Comparison of ENCODE assay signal across 24 cellular contexts in the genomic region with DNA sequence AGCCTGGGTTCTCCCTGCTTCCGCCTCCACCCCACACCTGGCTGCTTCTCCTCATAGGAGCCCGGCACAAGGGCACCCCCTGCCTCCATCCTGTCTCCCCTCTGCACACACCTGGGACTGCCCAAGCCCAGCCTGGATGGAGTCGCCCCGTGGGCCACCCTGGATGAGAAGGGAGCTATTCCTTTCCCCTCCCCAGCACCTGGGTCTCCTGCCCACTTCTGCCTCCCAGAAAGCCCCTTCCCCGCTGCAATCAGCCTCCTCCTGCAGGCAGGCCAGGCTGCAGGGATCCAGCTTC. TPM values are rescaled to one million over a fixed set of nuclear protein-coding genes. Genes with fewer than 3 reads are reported as not detected.
"Had no signal": no experiment of that assay in that cellular context is flagged by ENCODE, and none has a peak within 500 bp of the region (broad histone marks: within the 10 kb centered on the region; RNA-seq: fewer than 3 reads in every experiment).

No MANE protein-coding gene starts in this region.

- H3K36me3 ChIP-seq: neural progenitor cell, thoracic aorta, uterus had no signal

- H3K27me3 Mint-ChIP-seq: activated CD4-positive, alpha-beta T cell treated with anti-CD3 and anti-CD28 coated beads for 36 hours; activated CD8-positive, alpha-beta memory T cell treated with anti-CD3 and anti-CD28 coated beads, Interleukin-2, amount 10 ng/mL, durations not matched to agents 7 days and 5 days; activated naive CD4-positive, alpha-beta T cell treated with anti-CD3 and anti-CD28 coated beads, Interleukin-2, amount 50 U/mL, for 24 hours; stimulated activated naive CD8-positive, alpha-beta T cell treated with anti-CD3 and anti-CD28 coated beads, Interleukin-15, Interleukin-2, amounts not matched to agents 100 ng/mL and 50 ng/mL, for 24 hours had no signal

- H3K36me3 Mint-ChIP-seq: activated CD8-positive, alpha-beta memory T cell treated with anti-CD3 and anti-CD28 coated beads, Interleukin-2, amount 10 ng/mL, durations not matched to agents 7 days and 5 days; activated naive CD4-positive, alpha-beta T cell treated with anti-CD3 and anti-CD28 coated beads, Interleukin-2, amount 50 U/mL, for 24 hours; immature natural killer cell; naive thymus-derived CD4-positive, alpha-beta T cell; type B pancreatic cell had no signal

- H3K27ac Mint-ChIP-seq: activated CD4-positive, alpha-beta T cell treated with anti-CD3 and anti-CD28 coated beads for 36 hours; activated CD8-positive, alpha-beta memory T cell treated with anti-CD3 and anti-CD28 coated beads, Interleukin-2, amount 10 ng/mL, durations not matched to agents 7 days and 5 days; activated CD8-positive, alpha-beta T cell treated with anti-CD3 and anti-CD28 coated beads, Interleukin-2, amount 10 ng/mL, durations not matched to agents 7 days and 5 days; activated naive CD4-positive, alpha-beta T cell treated with anti-CD3 and anti-CD28 coated beads, Interleukin-2, amount 50 U/mL, for 24 hours; activated naive CD8-positive, alpha-beta T cell treated with anti-CD3 and anti-CD28 coated beads, Interleukin-2, amount 50 U/mL, for 24 hours; activated T-helper 2 cell treated with anti-CD3 and anti-CD28 coated beads, Interferon-gamma antibody, Interleukin-2, Interleukin-4, amounts not matched to agents 10 μg/mL and 5 μg/mL and 100 μg/mL, durations not matched to agents 14 hours and 24 hours and 36 hours; immature natural killer cell; mesothelial cell of epicardium; naive thymus-derived CD4-positive, alpha-beta T cell; neural progenitor cell; stimulated activated naive CD8-positive, alpha-beta T cell treated with anti-CD3 and anti-CD28 coated beads, Interleukin-15, Interleukin-2, amounts not matched to agents 100 ng/mL and 50 ng/mL, for 24 hours; type B pancreatic cell; WTC11 had no signal

- H3K4me3 ChIP-seq: coronary artery, dorsolateral prefrontal cortex, hepatocyte, neural progenitor cell, skin epidermis, thoracic aorta, uterus had no signal

- H3K4me3 Mint-ChIP-seq: activated CD4-positive, alpha-beta T cell treated with anti-CD3 and anti-CD28 coated beads for 36 hours; activated CD8-positive, alpha-beta memory T cell treated with anti-CD3 and anti-CD28 coated beads, Interleukin-2, amount 10 ng/mL, durations not matched to agents 7 days and 5 days; activated CD8-positive, alpha-beta T cell treated with anti-CD3 and anti-CD28 coated beads, Interleukin-2, amount 10 ng/mL, durations not matched to agents 7 days and 5 days; activated naive CD4-positive, alpha-beta T cell treated with anti-CD3 and anti-CD28 coated beads, Interleukin-2, amount 50 U/mL, for 24 hours; activated naive CD8-positive, alpha-beta T cell treated with anti-CD3 and anti-CD28 coated beads, Interleukin-2, amount 50 U/mL, for 24 hours; immature natural killer cell; mesothelial cell of epicardium; naive thymus-derived CD4-positive, alpha-beta T cell; neural progenitor cell; stimulated activated naive CD8-positive, alpha-beta T cell treated with anti-CD3 and anti-CD28 coated beads, Interleukin-15, Interleukin-2, amounts not matched to agents 100 ng/mL and 50 ng/mL, for 24 hours; type B pancreatic cell; WTC11 had no signal

- H3K9me3 Mint-ChIP-seq: activated naive CD4-positive, alpha-beta T cell treated with anti-CD3 and anti-CD28 coated beads, Interleukin-2, amount 50 U/mL, for 24 hours; activated naive CD8-positive, alpha-beta T cell treated with anti-CD3 and anti-CD28 coated beads, Interleukin-2, amount 50 U/mL, for 24 hours; activated T-helper 2 cell treated with anti-CD3 and anti-CD28 coated beads, Interferon-gamma antibody, Interleukin-2, Interleukin-4, amounts not matched to agents 10 μg/mL and 5 μg/mL and 100 μg/mL, durations not matched to agents 14 hours and 24 hours and 36 hours; mesothelial cell of epicardium; neural progenitor cell; stimulated activated naive CD8-positive, alpha-beta T cell treated with anti-CD3 and anti-CD28 coated beads, Interleukin-15, Interleukin-2, amounts not matched to agents 100 ng/mL and 50 ng/mL, for 24 hours; type B pancreatic cell; WTC11 had no signal

- H3K4me1 ChIP-seq: uterus had no signal

- H3K9ac ChIP-seq: neural progenitor cell had no signal

- H3K4me2 ChIP-seq: hepatocyte, neural progenitor cell had no signal

- H3K4me1 Mint-ChIP-seq: activated CD8-positive, alpha-beta memory T cell treated with anti-CD3 and anti-CD28 coated beads, Interleukin-2, amount 10 ng/mL, durations not matched to agents 7 days and 5 days; activated naive CD8-positive, alpha-beta T cell treated with anti-CD3 and anti-CD28 coated beads, Interleukin-2, amount 50 U/mL, for 24 hours; immature natural killer cell had no signal

- H3K9me3 ChIP-seq: thoracic aorta, uterus had no signal

- H3K27me3 ChIP-seq: dorsolateral prefrontal cortex, hepatocyte, neural progenitor cell, uterus had no signal

- DNase-seq: activated CD4-positive, alpha-beta T cell treated with anti-CD3 and anti-CD28 coated beads for 36 hours; activated CD8-positive, alpha-beta memory T cell treated with anti-CD3 and anti-CD28 coated beads, Interleukin-2, amount 10 ng/mL, durations not matched to agents 7 days and 5 days; activated CD8-positive, alpha-beta T cell treated with anti-CD3 and anti-CD28 coated beads, Interleukin-2, amount 10 ng/mL, durations not matched to agents 7 days and 5 days; activated naive CD8-positive, alpha-beta T cell treated with anti-CD3 and anti-CD28 coated beads, Interleukin-2, amount 50 U/mL, for 24 hours; activated T-cell treated with anti-CD3 and anti-CD28 coated beads, Interleukin-2, amount 50 U/mL, for 48 hours; dorsolateral prefrontal cortex; effector memory CD4-positive, alpha-beta T cell; immature natural killer cell; naive thymus-derived CD4-positive, alpha-beta T cell; stimulated activated CD4-positive, alpha-beta T cell treated with anti-CD3 and anti-CD28 coated beads, Interleukin-12 subunit alpha, Interleukin-12 subunit beta, amount 100 ng/mL, for 4 hours; stimulated activated CD4-positive, alpha-beta T cell treated with anti-CD3 and anti-CD28 coated beads, Interleukin-4, amount 100 ng/mL, for 1 hour; T-helper 2 cell; uterus had no signal

- H3K27ac ChIP-seq: coronary artery, dorsolateral prefrontal cortex, hepatocyte, neural progenitor cell, skin epidermis, thoracic aorta, uterus had no signal

RNA-seq across cellular contexts. Expression of a gene that starts 45.2 kb away (rescaled TPM):
- total RNA-seq: activated CD8-positive, alpha-beta memory T cell treated with anti-CD3 and anti-CD28 coated beads, Interleukin-2, amount 10 ng/mL, durations not matched to agents 7 days and 5 days; activated CD8-positive, alpha-beta T cell treated with anti-CD3 and anti-CD28 coated beads, Interleukin-2, amount 10 ng/mL, durations not matched to agents 7 days and 5 days; activated T-helper 2 cell treated with anti-CD3 and anti-CD28 coated beads, Interferon-gamma antibody, Interleukin-2, Interleukin-4, amounts not matched to agents 10 μg/mL and 5 μg/mL and 100 μg/mL, durations not matched to agents 14 hours and 24 hours and 36 hours had no signal
- polyA plus RNA-seq: naive thymus-derived CD4-positive, alpha-beta T cell had no signal
